ENCODE assay signal across 1 cellular context in the genomic region with DNA sequence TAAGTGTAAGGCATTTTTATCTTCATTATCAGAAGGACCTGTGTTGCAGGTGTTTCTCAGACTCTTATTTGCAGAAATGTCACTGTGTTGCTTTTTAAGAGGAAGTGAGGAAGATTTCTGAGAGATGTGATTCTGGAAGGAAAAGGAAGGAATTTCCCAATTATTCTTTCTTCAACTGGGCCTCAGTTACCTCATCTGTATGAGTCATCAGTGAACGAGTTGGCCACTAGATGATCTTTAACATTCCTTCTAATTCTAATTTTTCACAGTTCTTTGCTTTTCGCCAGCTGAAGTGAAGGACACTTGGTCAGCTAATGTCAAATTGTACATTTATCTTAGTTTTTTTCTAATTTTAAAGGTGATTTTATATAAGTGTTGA.
TF ChIP-seq lines count a peak whose summit lies in the region.

No MANE protein-coding gene starts in this region.

TF ChIP-seq in K562, 482 proteins besides CTCF, POLR2A, EP300 and RAD21 (continues in another document):
- TF ChIP-seq ZNF785 (CRISPR knock-in tag; IDR thresholded peaks at IDR 0.05), result no peak
- no peak for TF ChIP-seq TEAD1 (CRISPR knock-in tag; IDR thresholded peaks at IDR 0.05)
- TF ChIP-seq, protein P1, sequence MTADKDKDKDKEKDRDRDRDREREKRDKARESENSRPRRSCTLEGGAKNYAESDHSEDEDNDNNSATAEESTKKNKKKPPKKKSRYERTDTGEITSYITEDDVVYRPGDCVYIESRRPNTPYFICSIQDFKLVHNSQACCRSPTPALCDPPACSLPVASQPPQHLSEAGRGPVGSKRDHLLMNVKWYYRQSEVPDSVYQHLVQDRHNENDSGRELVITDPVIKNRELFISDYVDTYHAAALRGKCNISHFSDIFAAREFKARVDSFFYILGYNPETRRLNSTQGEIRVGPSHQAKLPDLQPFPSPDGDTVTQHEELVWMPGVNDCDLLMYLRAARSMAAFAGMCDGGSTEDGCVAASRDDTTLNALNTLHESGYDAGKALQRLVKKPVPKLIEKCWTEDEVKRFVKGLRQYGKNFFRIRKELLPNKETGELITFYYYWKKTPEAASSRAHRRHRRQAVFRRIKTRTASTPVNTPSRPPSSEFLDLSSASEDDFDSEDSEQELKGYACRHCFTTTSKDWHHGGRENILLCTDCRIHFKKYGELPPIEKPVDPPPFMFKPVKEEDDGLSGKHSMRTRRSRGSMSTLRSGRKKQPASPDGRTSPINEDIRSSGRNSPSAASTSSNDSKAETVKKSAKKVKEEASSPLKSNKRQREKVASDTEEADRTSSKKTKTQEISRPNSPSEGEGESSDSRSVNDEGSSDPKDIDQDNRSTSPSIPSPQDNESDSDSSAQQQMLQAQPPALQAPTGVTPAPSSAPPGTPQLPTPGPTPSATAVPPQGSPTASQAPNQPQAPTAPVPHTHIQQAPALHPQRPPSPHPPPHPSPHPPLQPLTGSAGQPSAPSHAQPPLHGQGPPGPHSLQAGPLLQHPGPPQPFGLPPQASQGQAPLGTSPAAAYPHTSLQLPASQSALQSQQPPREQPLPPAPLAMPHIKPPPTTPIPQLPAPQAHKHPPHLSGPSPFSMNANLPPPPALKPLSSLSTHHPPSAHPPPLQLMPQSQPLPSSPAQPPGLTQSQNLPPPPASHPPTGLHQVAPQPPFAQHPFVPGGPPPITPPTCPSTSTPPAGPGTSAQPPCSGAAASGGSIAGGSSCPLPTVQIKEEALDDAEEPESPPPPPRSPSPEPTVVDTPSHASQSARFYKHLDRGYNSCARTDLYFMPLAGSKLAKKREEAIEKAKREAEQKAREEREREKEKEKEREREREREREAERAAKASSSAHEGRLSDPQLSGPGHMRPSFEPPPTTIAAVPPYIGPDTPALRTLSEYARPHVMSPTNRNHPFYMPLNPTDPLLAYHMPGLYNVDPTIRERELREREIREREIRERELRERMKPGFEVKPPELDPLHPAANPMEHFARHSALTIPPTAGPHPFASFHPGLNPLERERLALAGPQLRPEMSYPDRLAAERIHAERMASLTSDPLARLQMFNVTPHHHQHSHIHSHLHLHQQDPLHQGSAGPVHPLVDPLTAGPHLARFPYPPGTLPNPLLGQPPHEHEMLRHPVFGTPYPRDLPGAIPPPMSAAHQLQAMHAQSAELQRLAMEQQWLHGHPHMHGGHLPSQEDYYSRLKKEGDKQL (CRISPR knock-in tag; IDR thresholded peaks at IDR 0.05; ENCODE audit: borderline replicate concordance), result no peak
- no peak for TF ChIP-seq MCM2 (IDR thresholded peaks at IDR 0.05; ENCODE audit: low read depth)
- TF ChIP-seq PTTG1 (tag; IDR thresholded peaks at IDR 0.05; ENCODE audit: low read depth), result no peak
- TF ChIP-seq CEBPG (CRISPR knock-in tag; IDR thresholded peaks at IDR 0.05), result no peak
- TF ChIP-seq CEBPG (tag; conservative IDR thresholded peaks at IDR 0.05 in 1 of 2, IDR thresholded peaks at IDR 0.05 in 1 of 2), result peak in 1 of 2 experiments; percentile 88; a peak in 2 of 4 replicates
- TF ChIP-seq FUS (optimal IDR thresholded peaks at IDR 0.05; ENCODE audit: low read depth, low read length), result no peak
- no peak for TF ChIP-seq HNRNPUL1 (IDR thresholded peaks at IDR 0.05; ENCODE audit: low read length)
- TF ChIP-seq HNRNPLL (IDR thresholded peaks at IDR 0.05; ENCODE audit: low read depth, low read length, poor library complexity, severe bottlenecking), result no peak
- TF ChIP-seq, protein P2, sequence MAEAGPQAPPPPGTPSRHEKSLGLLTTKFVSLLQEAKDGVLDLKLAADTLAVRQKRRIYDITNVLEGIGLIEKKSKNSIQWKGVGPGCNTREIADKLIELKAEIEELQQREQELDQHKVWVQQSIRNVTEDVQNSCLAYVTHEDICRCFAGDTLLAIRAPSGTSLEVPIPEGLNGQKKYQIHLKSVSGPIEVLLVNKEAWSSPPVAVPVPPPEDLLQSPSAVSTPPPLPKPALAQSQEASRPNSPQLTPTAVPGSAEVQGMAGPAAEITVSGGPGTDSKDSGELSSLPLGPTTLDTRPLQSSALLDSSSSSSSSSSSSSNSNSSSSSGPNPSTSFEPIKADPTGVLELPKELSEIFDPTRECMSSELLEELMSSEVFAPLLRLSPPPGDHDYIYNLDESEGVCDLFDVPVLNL (CRISPR knock-in tag; IDR thresholded peaks at IDR 0.05; ENCODE audit: low read depth), result no peak
- TF ChIP-seq CEBPB (tag; IDR thresholded peaks at IDR 0.05), result 0 out of 2 replicates have a peak, but pooled peaks have one; percentile 5
- no peak for TF ChIP-seq TAF7 (tag; IDR thresholded peaks at IDR 0.05)
- no peak for TF ChIP-seq TGIF2 (CRISPR knock-in tag; IDR thresholded peaks at IDR 0.05)
- no peak for TF ChIP-seq RFX1 (IDR thresholded peaks at IDR 0.05)
- TF ChIP-seq, protein P3, sequence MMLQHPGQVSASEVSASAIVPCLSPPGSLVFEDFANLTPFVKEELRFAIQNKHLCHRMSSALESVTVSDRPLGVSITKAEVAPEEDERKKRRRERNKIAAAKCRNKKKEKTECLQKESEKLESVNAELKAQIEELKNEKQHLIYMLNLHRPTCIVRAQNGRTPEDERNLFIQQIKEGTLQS (IDR thresholded peaks at IDR 0.05), result peak; percentile 97
- TF ChIP-seq, protein P3 (CRISPR knock-in tag; conservative IDR thresholded peaks at IDR 0.05), result no peak
- TF ChIP-seq TCF7 (IDR thresholded peaks at IDR 0.05; ENCODE audit: borderline replicate concordance), result no peak
- TF ChIP-seq, protein P4, sequence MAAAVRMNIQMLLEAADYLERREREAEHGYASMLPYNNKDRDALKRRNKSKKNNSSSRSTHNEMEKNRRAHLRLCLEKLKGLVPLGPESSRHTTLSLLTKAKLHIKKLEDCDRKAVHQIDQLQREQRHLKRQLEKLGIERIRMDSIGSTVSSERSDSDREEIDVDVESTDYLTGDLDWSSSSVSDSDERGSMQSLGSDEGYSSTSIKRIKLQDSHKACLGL (CRISPR knock-in tag; IDR thresholded peaks at IDR 0.05; ENCODE audit: borderline replicate concordance, poor library complexity, severe bottlenecking), result no peak
- peak; percentile 11; the same call in 1 of the 2 replicates for TF ChIP-seq ZNF384 (IDR thresholded peaks at IDR 0.05; ENCODE audit: low read depth, low read length)
- TF ChIP-seq, protein P5, sequence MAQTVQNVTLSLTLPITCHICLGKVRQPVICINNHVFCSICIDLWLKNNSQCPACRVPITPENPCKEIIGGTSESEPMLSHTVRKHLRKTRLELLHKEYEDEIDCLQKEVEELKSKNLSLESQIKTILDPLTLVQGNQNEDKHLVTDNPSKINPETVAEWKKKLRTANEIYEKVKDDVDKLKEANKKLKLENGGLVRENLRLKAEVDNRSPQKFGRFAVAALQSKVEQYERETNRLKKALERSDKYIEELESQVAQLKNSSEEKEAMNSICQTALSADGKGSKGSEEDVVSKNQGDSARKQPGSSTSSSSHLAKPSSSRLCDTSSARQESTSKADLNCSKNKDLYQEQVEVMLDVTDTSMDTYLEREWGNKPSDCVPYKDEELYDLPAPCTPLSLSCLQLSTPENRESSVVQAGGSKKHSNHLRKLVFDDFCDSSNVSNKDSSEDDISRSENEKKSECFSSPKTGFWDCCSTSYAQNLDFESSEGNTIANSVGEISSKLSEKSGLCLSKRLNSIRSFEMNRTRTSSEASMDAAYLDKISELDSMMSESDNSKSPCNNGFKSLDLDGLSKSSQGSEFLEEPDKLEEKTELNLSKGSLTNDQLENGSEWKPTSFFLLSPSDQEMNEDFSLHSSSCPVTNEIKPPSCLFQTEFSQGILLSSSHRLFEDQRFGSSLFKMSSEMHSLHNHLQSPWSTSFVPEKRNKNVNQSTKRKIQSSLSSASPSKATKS (CRISPR knock-in tag; IDR thresholded peaks at IDR 0.05), result no peak
- no peak for TF ChIP-seq ZNF217 (CRISPR knock-in tag; IDR thresholded peaks at IDR 0.05)
- TF ChIP-seq SMARCE1 (IDR thresholded peaks at IDR 0.05), result peak; percentile 67
- 0 out of 2 replicates have a peak, but pooled peaks have one; percentile 10 for TF ChIP-seq MECOM (CRISPR knock-in tag; IDR thresholded peaks at IDR 0.05)
- TF ChIP-seq HNRNPL (IDR thresholded peaks at IDR 0.05; ENCODE audit: low read depth, low read length), result no peak
- TF ChIP-seq SRSF7 (optimal IDR thresholded peaks at IDR 0.05; ENCODE audit: low read depth, low read length), result no peak
- no peak for TF ChIP-seq ELF2 (CRISPR knock-in tag; IDR thresholded peaks at IDR 0.05)
- no peak for TF ChIP-seq WHSC1 (IDR thresholded peaks at IDR 0.05; ENCODE audit: low read length)
- no peak for TF ChIP-seq SP2 (IDR thresholded peaks at IDR 0.05; ENCODE audit: extremely low read depth, low read depth, low read length, poor library complexity, severe bottlenecking)
- TF ChIP-seq, protein P6, sequence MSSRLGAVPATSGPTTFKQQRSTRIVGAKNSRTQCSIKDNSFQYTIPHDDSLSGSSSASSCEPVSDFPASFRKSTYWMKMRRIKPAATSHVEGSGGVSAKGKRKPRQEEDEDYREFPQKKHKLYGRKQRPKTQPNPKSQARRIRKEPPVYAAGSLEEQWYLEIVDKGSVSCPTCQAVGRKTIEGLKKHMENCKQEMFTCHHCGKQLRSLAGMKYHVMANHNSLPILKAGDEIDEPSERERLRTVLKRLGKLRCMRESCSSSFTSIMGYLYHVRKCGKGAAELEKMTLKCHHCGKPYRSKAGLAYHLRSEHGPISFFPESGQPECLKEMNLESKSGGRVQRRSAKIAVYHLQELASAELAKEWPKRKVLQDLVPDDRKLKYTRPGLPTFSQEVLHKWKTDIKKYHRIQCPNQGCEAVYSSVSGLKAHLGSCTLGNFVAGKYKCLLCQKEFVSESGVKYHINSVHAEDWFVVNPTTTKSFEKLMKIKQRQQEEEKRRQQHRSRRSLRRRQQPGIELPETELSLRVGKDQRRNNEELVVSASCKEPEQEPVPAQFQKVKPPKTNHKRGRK (tag; IDR thresholded peaks at IDR 0.05), result peak; percentile 16; the same call in 1 of the 2 replicates
- TF ChIP-seq ATF7 (IDR thresholded peaks at IDR 0.05), result peak; percentile 78
- peak; percentile 23 for TF ChIP-seq FOS (IDR thresholded peaks at IDR 0.05; ENCODE audit: extremely low read depth, insufficient read length)
- no peak for TF ChIP-seq SMARCC2 (IDR thresholded peaks at IDR 0.05; ENCODE audit: low read depth)
- TF ChIP-seq TAL1 (IDR thresholded peaks at IDR 0.05), result no peak
- no peak for TF ChIP-seq ZFX (CRISPR knock-in tag; IDR thresholded peaks at IDR 0.05)
- no peak for TF ChIP-seq THRAP3 (IDR thresholded peaks at IDR 0.05; ENCODE audit: borderline replicate concordance)
- no peak for TF ChIP-seq SMAD1 (IDR thresholded peaks at IDR 0.05; ENCODE audit: low read depth, low read length, partially characterized antibody)
- no peak for TF ChIP-seq TCFL5 (CRISPR knock-in tag; conservative IDR thresholded peaks at IDR 0.05)
- TF ChIP-seq, protein P7, sequence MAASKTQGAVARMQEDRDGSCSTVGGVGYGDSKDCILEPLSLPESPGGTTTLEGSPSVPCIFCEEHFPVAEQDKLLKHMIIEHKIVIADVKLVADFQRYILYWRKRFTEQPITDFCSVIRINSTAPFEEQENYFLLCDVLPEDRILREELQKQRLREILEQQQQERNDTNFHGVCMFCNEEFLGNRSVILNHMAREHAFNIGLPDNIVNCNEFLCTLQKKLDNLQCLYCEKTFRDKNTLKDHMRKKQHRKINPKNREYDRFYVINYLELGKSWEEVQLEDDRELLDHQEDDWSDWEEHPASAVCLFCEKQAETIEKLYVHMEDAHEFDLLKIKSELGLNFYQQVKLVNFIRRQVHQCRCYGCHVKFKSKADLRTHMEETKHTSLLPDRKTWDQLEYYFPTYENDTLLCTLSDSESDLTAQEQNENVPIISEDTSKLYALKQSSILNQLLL (CRISPR knock-in tag; IDR thresholded peaks at IDR 0.05; ENCODE audit: borderline replicate concordance), result no peak
- TF ChIP-seq GTF2E2 (tag; IDR thresholded peaks at IDR 0.05), result no peak
- no peak for TF ChIP-seq SIN3A (IDR thresholded peaks at IDR 0.05; ENCODE audit: borderline replicate concordance in 2 of 2, control insufficient read depth in 1 of 2, low read depth in 2 of 2, low read length in 2 of 2)
- TF ChIP-seq TSC22D4 (tag; IDR thresholded peaks at IDR 0.05), result no peak
- no peak for TF ChIP-seq KLF10 (CRISPR knock-in tag; IDR thresholded peaks at IDR 0.05)
- no peak for TF ChIP-seq SMAD2 (IDR thresholded peaks at IDR 0.05; ENCODE audit: low read depth, low read length)
- TF ChIP-seq NFATC3 (IDR thresholded peaks at IDR 0.05), result 0 out of 2 replicates have a peak, but pooled peaks have one; percentile 7
- TF ChIP-seq YBX1 (IDR thresholded peaks at IDR 0.05), result no peak
